Comparison of ENCODE assay signal across 9 cellular contexts in the genomic region with DNA sequence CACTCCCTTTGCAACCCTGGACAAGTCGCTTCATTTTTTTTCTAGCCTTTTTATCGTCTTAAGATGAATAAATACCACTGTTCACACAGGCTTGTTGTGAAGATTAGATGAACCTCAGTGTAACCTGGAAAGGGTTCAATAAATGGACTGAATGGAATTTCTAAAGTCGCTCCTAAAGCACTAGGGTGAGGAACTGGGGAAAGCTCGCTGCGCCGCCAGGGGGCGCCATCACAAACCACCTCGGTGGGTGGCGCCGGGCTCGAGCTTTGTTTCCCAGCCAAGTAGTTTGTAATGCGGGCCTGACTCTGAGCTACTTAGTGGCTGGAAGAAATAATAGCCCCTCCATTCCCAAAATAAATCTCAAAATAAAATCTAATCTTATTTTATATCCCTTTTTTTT. TPM values are rescaled to one million over a fixed set of nuclear protein-coding genes. Genes with fewer than 3 reads are reported as not detected.
DNase-seq lines count a peak whose midpoint lies in the region; ATAC-seq and TF ChIP-seq lines count a peak whose summit lies in the region.
"Had no signal": no experiment of that assay in that cellular context is flagged by ENCODE, and none has a peak within 500 bp of the region (broad histone marks: within the 10 kb centered on the region; RNA-seq: fewer than 3 reads in every experiment).

No MANE protein-coding gene starts in this region.

- H3K27me3 ChIP-seq in BLaER1: no peaks in the 10 kb centered on the region
- peaks cover 56% of the 10 kb centered on the region; the same call in 1 of the 2 replicates for H3K27me3 ChIP-seq in HCT116 (ENCODE audit: insufficient read depth, low read length)
- peaks cover 19% of the 10 kb centered on the region for H3K27me3 ChIP-seq in SJCRH30

- H3K4me3 ChIP-seq in BLaER1 (no peak overlapping the region), HCT116 (replicated peaks in 1 of 2; ENCODE audit: low read depth in 1 of 2, low read length in 2 of 2) (no peak overlapping the region), SJCRH30 (no peak overlapping the region)

- TF ChIP-seq POLR2A in HCT116 (IDR thresholded peaks at IDR 0.05; ENCODE audit: borderline replicate concordance, extremely low read depth, insufficient read depth, insufficient read length): no peak

- no peak overlapping the region for H3K27ac ChIP-seq in BLaER1
- no peak overlapping the region for H3K27ac ChIP-seq in HCT116 (ENCODE audit: low read depth, low read length)
- H3K27ac ChIP-seq in SJCRH30: no peak overlapping the region

- peak overlapping the region; percentile 80 for H2AFZ ChIP-seq in HCT116 (ENCODE audit: low read depth, low read length, poor library complexity, severe bottlenecking)

- no peaks in the 10 kb centered on the region for H3K9me2 ChIP-seq in HCT116 (ENCODE audit: insufficient read depth)

- H3K36me3 ChIP-seq in BLaER1 (no peaks in the 10 kb centered on the region), HCT116 (ENCODE audit: control insufficient read depth in 1 of 2, insufficient read depth in 2 of 2, low read length in 2 of 2) (no peaks in the 10 kb centered on the region), SJCRH30 (no peaks in the 10 kb centered on the region)

- H3K4me1 ChIP-seq in BLaER1 (peaks cover 42% of the 10 kb centered on the region), HCT116 (ENCODE audit: control insufficient read depth in 1 of 2, insufficient read depth in 2 of 2, low read length in 2 of 2) (peaks cover 0 to 7% of the 10 kb centered on the region in 2 experiments; a peak in 1 of 4 replicates), SJCRH30 (no peaks in the 10 kb centered on the region; the same call in 1 of the 2 replicates)

- ATAC-seq in HCT116: peak; percentile 75
- no peak for ATAC-seq in left ventricle myocardium superior
- ATAC-seq in HG03565 (IDR thresholded peaks at IDR 0.05; ENCODE audit: unreplicated experiment): no peak
- ATAC-seq in GM18502 (IDR thresholded peaks at IDR 0.05; ENCODE audit: poor library complexity, unreplicated experiment): no peak

- peak; percentile 53 for TF ChIP-seq RAD21 in HCT116 (IDR thresholded peaks at IDR 0.05; ENCODE audit: low read depth)

- peak overlapping the region; percentile 43 for H3K4me2 ChIP-seq in BLaER1
- H3K4me2 ChIP-seq in HCT116 (ENCODE audit: low read length): peak overlapping the region; percentile 33; the same call in 1 of the 2 replicates

- RAD21 ChIA-PET in HCT116 (lab: Charles Lee; ENCODE audit: low non-redundant PET in 1 of 2, low total read pairs in 2 of 2, uncharacterized antibody in 2 of 2, unreplicated experiment in 2 of 2): interaction anchor here (0.9 to 1.4 kb wide), 2 partner anchors 68 to 69 kb away, joined by 3 to 4 read pairs; no protein-coding TSS in a partner anchor

- H4K20me1 ChIP-seq in BLaER1 (no peaks in the 10 kb centered on the region), HCT116 (ENCODE audit: insufficient read depth) (no peaks in the 10 kb centered on the region)

- BruUV-seq in HCT116 (replicated peaks; lab: Mats Ljungman, UMichigan): no TSS peak

- peak; percentile 34 for DNase-seq in HCT116 (ENCODE audit: low read depth, low spot score)
- DNase-seq in SJCRH30: peak; percentile 58 to 73
- peak; percentile 61 for DNase-seq in activated gamma-delta T cell treated with anti-CD3 and anti-CD28 coated beads, Interleukin-2, amount 50 U/mL, for 16 hours (ENCODE audit: low read depth)
- DNase-seq in left ventricle myocardium superior: peak; percentile 69
- peak; percentile 79 to 82 for DNase-seq in stimulated activated CD4-positive, alpha-beta T cell treated with anti-CD3 and anti-CD28 coated beads, Interleukin-1b, Interleukin-23, amount 100 ng/mL, for 4 hours (ENCODE audit: low read depth in 2 of 2)

- CTCF ChIA-PET in HCT116 (lab: Charles Lee): interaction anchor here (0.7 to 3.6 kb wide), 30 partner anchors 10 to 304 kb away, joined by 3 to 45 read pairs (median 7); no protein-coding TSS in a partner anchor

- H3K9ac ChIP-seq in BLaER1 (no peak overlapping the region), HCT116 (ENCODE audit: low read length) (no peak overlapping the region)

- TF ChIP-seq CTCF in HCT116 (IDR thresholded peaks at IDR 0.05 in 2 of 3, conservative IDR thresholded peaks at IDR 0.05 in 1 of 3; ENCODE audit: borderline replicate concordance in 1 of 3, insufficient read depth in 1 of 3, low read depth in 2 of 3, low read length in 2 of 3): peak; percentile 81 to 94 (median 94)

- H3K79me2 ChIP-seq in HCT116 (ENCODE audit: insufficient read depth, low read length): no peaks in the 10 kb centered on the region

- POLR2A ChIA-PET in HCT116 (lab: Charles Lee): no interaction called here

- H3K9me3 ChIP-seq in BLaER1: no peaks in the 10 kb centered on the region
- no peaks in the 10 kb centered on the region for H3K9me3 ChIP-seq in HCT116 (ENCODE audit: control insufficient read depth in 1 of 2, insufficient read depth in 1 of 2, low read depth in 1 of 2, low read length in 2 of 2)
- no peaks in the 10 kb centered on the region for H3K9me3 ChIP-seq in SJCRH30 (replicated peaks)

- intact Hi-C loops in HCT116 (cut with micrococcal nuclease): loop anchor here (1.0 kb wide), 1 partner anchor 32 kb away; no protein-coding TSS in a partner anchor
- intact Hi-C loops in left ventricle myocardium superior (cut with micrococcal nuclease): no loop called here

TF ChIP-seq in HCT116, 20 proteins besides CTCF, POLR2A, EP300 and RAD21:
- TF ChIP-seq, protein P1, sequence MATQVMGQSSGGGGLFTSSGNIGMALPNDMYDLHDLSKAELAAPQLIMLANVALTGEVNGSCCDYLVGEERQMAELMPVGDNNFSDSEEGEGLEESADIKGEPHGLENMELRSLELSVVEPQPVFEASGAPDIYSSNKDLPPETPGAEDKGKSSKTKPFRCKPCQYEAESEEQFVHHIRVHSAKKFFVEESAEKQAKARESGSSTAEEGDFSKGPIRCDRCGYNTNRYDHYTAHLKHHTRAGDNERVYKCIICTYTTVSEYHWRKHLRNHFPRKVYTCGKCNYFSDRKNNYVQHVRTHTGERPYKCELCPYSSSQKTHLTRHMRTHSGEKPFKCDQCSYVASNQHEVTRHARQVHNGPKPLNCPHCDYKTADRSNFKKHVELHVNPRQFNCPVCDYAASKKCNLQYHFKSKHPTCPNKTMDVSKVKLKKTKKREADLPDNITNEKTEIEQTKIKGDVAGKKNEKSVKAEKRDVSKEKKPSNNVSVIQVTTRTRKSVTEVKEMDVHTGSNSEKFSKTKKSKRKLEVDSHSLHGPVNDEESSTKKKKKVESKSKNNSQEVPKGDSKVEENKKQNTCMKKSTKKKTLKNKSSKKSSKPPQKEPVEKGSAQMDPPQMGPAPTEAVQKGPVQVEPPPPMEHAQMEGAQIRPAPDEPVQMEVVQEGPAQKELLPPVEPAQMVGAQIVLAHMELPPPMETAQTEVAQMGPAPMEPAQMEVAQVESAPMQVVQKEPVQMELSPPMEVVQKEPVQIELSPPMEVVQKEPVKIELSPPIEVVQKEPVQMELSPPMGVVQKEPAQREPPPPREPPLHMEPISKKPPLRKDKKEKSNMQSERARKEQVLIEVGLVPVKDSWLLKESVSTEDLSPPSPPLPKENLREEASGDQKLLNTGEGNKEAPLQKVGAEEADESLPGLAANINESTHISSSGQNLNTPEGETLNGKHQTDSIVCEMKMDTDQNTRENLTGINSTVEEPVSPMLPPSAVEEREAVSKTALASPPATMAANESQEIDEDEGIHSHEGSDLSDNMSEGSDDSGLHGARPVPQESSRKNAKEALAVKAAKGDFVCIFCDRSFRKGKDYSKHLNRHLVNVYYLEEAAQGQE (IDR thresholded peaks at IDR 0.05; ENCODE audit: low read depth): no peak
- TF ChIP-seq, protein P2, sequence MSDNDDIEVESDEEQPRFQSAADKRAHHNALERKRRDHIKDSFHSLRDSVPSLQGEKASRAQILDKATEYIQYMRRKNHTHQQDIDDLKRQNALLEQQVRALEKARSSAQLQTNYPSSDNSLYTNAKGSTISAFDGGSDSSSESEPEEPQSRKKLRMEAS (IDR thresholded peaks at IDR 0.05): no peak
- no peak for TF ChIP-seq EZH2 (IDR thresholded peaks at IDR 0.05)
- TF ChIP-seq JUND (IDR thresholded peaks at IDR 0.05): no peak
- no peak for TF ChIP-seq ZNF274 (IDR thresholded peaks at IDR 0.05; ENCODE audit: low read depth, low read length)
- no peak for TF ChIP-seq SP1 (IDR thresholded peaks at IDR 0.05; ENCODE audit: low read depth)
- TF ChIP-seq SIN3A (IDR thresholded peaks at IDR 0.05; ENCODE audit: low read depth): no peak
- no peak for TF ChIP-seq EGR1 (IDR thresholded peaks at IDR 0.05; ENCODE audit: low read depth)
- no peak for TF ChIP-seq SRF (IDR thresholded peaks at IDR 0.05; ENCODE audit: low read depth)
- no peak for TF ChIP-seq EZH2phosphoT487 (IDR thresholded peaks at IDR 0.05; ENCODE audit: borderline replicate concordance)
- TF ChIP-seq POLR2AphosphoS5 (IDR thresholded peaks at IDR 0.05; ENCODE audit: low read depth, low read length): no peak
- TF ChIP-seq FOSL1 (IDR thresholded peaks at IDR 0.05; ENCODE audit: low read depth): no peak
- TF ChIP-seq ELF1 (IDR thresholded peaks at IDR 0.05; ENCODE audit: borderline replicate concordance, low read depth): no peak
- no peak for TF ChIP-seq CEBPB (IDR thresholded peaks at IDR 0.05; ENCODE audit: low read depth)
- no peak for TF ChIP-seq CBX3 (IDR thresholded peaks at IDR 0.05; ENCODE audit: low read depth)
- no peak for TF ChIP-seq TCF7L2 (IDR thresholded peaks at IDR 0.05; ENCODE audit: borderline replicate concordance, extremely low read depth, insufficient read depth, insufficient read length)

RNA-seq across cellular contexts. Expression of a gene that starts 2.2 kb away (rescaled TPM):
- total RNA-seq in HCT116 (2021; ENCODE audit: unreplicated experiment) (0.59 TPM), left ventricle myocardium superior (not detected)
- polyA plus RNA-seq in HCT116 (2012): not detected in 2 replicates
- not detected in 2 replicates for total RNA-seq in SJCRH30 (2014; rRNA removed; shearing (Covaris generic))

RNA-seq across cellular contexts. Expression of a gene that starts 43.2 kb away (rescaled TPM):
- total RNA-seq in HCT116 (2021; ENCODE audit: unreplicated experiment) (not detected), left ventricle myocardium superior (0.32 TPM)
- polyA plus RNA-seq in HCT116 (2012): not detected in 2 replicates
- not detected in 2 replicates for total RNA-seq in SJCRH30 (2014; rRNA removed; shearing (Covaris generic))
- total RNA-seq: skeletal muscle tissue had no signal

RNA-seq across cellular contexts. Expression of a gene that starts 44.7 kb away (rescaled TPM):
- total RNA-seq in HCT116 (2021; ENCODE audit: unreplicated experiment) (0.22 TPM), left ventricle myocardium superior (not detected)
- polyA plus RNA-seq in HCT116 (2012): 0.03 TPM in 1 of 2 replicates, not detected in the other
- total RNA-seq in SJCRH30 (2014; rRNA removed; shearing (Covaris generic)): not detected in 2 replicates
- total RNA-seq: skeletal muscle tissue had no signal
